Comparison of ENCODE assay signal across 1 cellular context in genomic region chr10:32379950-32380547, GRCh38.
TF ChIP-seq lines count a peak whose summit lies in the region.

No MANE protein-coding gene starts in this region.

TF ChIP-seq in K562, 482 proteins besides CTCF, POLR2A, EP300 and RAD21 (continues in another document):
- TF ChIP-seq HDAC1 (IDR thresholded peaks at IDR 0.05) (peak in 1 of 2 experiments; percentile 83; a peak in 2 of 4 replicates), SFPQ (IDR thresholded peaks at IDR 0.05; ENCODE audit: low read depth, low read length) (no peak), ELF4 (CRISPR knock-in tag; IDR thresholded peaks at IDR 0.05) (0 out of 2 replicates have a peak, but pooled peaks have one; percentile 74), ZMIZ1 (IDR thresholded peaks at IDR 0.05; ENCODE audit: low read depth in 2 of 2, low read length in 2 of 2) (0 out of 4 replicates have a peak, but pooled peaks of 1 of the 2 experiments have one; percentile 23), E2F6 (IDR thresholded peaks at IDR 0.05; ENCODE audit: borderline replicate concordance in 1 of 2, extremely low read depth in 1 of 2, insufficient read depth in 1 of 2, insufficient read length in 1 of 2, low read depth in 1 of 2, low read length in 1 of 2, poor library complexity in 1 of 2, severe bottlenecking in 1 of 2) (no peak), HNRNPH1 (optimal IDR thresholded peaks at IDR 0.05; ENCODE audit: low read depth, low read length) (no peak), PHB2 (IDR thresholded peaks at IDR 0.05; ENCODE audit: low read depth) (0 out of 2 replicates have a peak, but pooled peaks have one; percentile 26), SMARCA5 (IDR thresholded peaks at IDR 0.05) (peak; percentile 76; the same call in 1 of the 2 replicates), FOXK2 (conservative IDR thresholded peaks at IDR 0.05 in 1 of 2, IDR thresholded peaks at IDR 0.05 in 1 of 2; ENCODE audit: low read depth in 2 of 2) (peak; percentile 31 to 69; a peak in 2 of 4 replicates), TRIM24 (IDR thresholded peaks at IDR 0.05) (peak; percentile 45 to 46; a peak in 1 of 4 replicates), BRD9 (IDR thresholded peaks at IDR 0.05; ENCODE audit: low read depth, partially characterized antibody) (peak; percentile 66), ARNT (IDR thresholded peaks at IDR 0.05) (peak in 1 of 2 experiments; percentile 80; a peak in 2 of 4 replicates), LEF1 (IDR thresholded peaks at IDR 0.05) (peak; percentile 55; the same call in 1 of the 2 replicates), NBN (IDR thresholded peaks at IDR 0.05; ENCODE audit: low read depth) (peak; percentile 68), NCOA1 (IDR thresholded peaks at IDR 0.05; ENCODE audit: low read depth) (0 out of 2 replicates have a peak, but pooled peaks have one; percentile 51), TCF3 (CRISPR knock-in tag; IDR thresholded peaks at IDR 0.05) (peak; percentile 51), E2F8 (IDR thresholded peaks at IDR 0.05; ENCODE audit: low read depth, partially characterized antibody) (peak; percentile 60), ARID1B (IDR thresholded peaks at IDR 0.05) (peak; percentile 58), NELFE (IDR thresholded peaks at IDR 0.05; ENCODE audit: insufficient read depth, insufficient read length) (no peak)
- TF ChIP-seq, protein P1, sequence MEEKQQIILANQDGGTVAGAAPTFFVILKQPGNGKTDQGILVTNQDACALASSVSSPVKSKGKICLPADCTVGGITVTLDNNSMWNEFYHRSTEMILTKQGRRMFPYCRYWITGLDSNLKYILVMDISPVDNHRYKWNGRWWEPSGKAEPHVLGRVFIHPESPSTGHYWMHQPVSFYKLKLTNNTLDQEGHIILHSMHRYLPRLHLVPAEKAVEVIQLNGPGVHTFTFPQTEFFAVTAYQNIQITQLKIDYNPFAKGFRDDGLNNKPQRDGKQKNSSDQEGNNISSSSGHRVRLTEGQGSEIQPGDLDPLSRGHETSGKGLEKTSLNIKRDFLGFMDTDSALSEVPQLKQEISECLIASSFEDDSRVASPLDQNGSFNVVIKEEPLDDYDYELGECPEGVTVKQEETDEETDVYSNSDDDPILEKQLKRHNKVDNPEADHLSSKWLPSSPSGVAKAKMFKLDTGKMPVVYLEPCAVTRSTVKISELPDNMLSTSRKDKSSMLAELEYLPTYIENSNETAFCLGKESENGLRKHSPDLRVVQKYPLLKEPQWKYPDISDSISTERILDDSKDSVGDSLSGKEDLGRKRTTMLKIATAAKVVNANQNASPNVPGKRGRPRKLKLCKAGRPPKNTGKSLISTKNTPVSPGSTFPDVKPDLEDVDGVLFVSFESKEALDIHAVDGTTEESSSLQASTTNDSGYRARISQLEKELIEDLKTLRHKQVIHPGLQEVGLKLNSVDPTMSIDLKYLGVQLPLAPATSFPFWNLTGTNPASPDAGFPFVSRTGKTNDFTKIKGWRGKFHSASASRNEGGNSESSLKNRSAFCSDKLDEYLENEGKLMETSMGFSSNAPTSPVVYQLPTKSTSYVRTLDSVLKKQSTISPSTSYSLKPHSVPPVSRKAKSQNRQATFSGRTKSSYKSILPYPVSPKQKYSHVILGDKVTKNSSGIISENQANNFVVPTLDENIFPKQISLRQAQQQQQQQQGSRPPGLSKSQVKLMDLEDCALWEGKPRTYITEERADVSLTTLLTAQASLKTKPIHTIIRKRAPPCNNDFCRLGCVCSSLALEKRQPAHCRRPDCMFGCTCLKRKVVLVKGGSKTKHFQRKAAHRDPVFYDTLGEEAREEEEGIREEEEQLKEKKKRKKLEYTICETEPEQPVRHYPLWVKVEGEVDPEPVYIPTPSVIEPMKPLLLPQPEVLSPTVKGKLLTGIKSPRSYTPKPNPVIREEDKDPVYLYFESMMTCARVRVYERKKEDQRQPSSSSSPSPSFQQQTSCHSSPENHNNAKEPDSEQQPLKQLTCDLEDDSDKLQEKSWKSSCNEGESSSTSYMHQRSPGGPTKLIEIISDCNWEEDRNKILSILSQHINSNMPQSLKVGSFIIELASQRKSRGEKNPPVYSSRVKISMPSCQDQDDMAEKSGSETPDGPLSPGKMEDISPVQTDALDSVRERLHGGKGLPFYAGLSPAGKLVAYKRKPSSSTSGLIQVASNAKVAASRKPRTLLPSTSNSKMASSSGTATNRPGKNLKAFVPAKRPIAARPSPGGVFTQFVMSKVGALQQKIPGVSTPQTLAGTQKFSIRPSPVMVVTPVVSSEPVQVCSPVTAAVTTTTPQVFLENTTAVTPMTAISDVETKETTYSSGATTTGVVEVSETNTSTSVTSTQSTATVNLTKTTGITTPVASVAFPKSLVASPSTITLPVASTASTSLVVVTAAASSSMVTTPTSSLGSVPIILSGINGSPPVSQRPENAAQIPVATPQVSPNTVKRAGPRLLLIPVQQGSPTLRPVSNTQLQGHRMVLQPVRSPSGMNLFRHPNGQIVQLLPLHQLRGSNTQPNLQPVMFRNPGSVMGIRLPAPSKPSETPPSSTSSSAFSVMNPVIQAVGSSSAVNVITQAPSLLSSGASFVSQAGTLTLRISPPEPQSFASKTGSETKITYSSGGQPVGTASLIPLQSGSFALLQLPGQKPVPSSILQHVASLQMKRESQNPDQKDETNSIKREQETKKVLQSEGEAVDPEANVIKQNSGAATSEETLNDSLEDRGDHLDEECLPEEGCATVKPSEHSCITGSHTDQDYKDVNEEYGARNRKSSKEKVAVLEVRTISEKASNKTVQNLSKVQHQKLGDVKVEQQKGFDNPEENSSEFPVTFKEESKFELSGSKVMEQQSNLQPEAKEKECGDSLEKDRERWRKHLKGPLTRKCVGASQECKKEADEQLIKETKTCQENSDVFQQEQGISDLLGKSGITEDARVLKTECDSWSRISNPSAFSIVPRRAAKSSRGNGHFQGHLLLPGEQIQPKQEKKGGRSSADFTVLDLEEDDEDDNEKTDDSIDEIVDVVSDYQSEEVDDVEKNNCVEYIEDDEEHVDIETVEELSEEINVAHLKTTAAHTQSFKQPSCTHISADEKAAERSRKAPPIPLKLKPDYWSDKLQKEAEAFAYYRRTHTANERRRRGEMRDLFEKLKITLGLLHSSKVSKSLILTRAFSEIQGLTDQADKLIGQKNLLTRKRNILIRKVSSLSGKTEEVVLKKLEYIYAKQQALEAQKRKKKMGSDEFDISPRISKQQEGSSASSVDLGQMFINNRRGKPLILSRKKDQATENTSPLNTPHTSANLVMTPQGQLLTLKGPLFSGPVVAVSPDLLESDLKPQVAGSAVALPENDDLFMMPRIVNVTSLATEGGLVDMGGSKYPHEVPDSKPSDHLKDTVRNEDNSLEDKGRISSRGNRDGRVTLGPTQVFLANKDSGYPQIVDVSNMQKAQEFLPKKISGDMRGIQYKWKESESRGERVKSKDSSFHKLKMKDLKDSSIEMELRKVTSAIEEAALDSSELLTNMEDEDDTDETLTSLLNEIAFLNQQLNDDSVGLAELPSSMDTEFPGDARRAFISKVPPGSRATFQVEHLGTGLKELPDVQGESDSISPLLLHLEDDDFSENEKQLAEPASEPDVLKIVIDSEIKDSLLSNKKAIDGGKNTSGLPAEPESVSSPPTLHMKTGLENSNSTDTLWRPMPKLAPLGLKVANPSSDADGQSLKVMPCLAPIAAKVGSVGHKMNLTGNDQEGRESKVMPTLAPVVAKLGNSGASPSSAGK (IDR thresholded peaks at IDR 0.05), result 0 out of 2 replicates have a peak, but pooled peaks have one; percentile 7
- TF ChIP-seq, protein P2, sequence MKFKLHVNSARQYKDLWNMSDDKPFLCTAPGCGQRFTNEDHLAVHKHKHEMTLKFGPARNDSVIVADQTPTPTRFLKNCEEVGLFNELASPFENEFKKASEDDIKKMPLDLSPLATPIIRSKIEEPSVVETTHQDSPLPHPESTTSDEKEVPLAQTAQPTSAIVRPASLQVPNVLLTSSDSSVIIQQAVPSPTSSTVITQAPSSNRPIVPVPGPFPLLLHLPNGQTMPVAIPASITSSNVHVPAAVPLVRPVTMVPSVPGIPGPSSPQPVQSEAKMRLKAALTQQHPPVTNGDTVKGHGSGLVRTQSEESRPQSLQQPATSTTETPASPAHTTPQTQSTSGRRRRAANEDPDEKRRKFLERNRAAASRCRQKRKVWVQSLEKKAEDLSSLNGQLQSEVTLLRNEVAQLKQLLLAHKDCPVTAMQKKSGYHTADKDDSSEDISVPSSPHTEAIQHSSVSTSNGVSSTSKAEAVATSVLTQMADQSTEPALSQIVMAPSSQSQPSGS (CRISPR knock-in tag; IDR thresholded peaks at IDR 0.05), result no peak
